ENCODE assay signal across 15 cellular contexts in the genomic region with DNA sequence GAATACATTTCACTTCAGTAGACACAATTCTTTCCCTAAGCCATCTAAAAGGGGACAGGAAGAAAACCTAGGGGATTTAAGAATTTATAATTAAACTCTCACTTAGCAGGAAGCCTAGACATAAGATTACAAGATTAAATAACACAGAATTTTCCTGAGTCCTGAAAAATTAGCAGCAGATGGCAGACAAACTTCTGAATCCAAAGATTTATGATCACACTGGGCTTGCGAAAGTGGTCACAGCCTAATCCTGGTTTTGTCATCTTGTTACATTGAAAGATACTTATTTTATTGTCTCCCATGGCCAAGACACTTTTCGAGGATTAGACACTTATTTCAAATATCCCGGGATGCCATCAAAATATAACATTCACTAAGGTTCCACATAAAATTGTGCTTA. TPM values are rescaled to one million over a fixed set of nuclear protein-coding genes. Genes with fewer than 3 reads are reported as not detected.
DNase-seq lines count a peak whose midpoint lies in the region; ATAC-seq and TF ChIP-seq lines count a peak whose summit lies in the region.
"Had no signal": no experiment of that assay in that cellular context is flagged by ENCODE, and none has a peak within 500 bp of the region (broad histone marks: within the 10 kb centered on the region; RNA-seq: fewer than 3 reads in every experiment).

No MANE protein-coding gene starts in this region.

- H3K36me3 Mint-ChIP-seq in Caco-2 (ENCODE audit: insufficient read depth, unreplicated experiment) (peaks cover 46% of the 10 kb centered on the region), neural crest cell (ENCODE audit: low read depth) (peaks cover 12% of the 10 kb centered on the region), mesothelial cell of epicardium (peaks cover 3% of the 10 kb centered on the region)
- H3K36me3 Mint-ChIP-seq in central memory CD8-positive, alpha-beta T cell (ENCODE audit: insufficient read depth), result peaks cover 21% of the 10 kb centered on the region

- 80% methylated on average over 3 of the region's 3 CpGs for WGBS in esophagus muscularis mucosa

- DNase-seq in Caco-2 (no peak), NB4 (ENCODE audit: low read depth) (no peak), neural crest cell (ENCODE audit: low read depth, low spot score) (no peak), esophagus muscularis mucosa (ENCODE audit: extremely low spot score) (no peak), mesothelial cell of epicardium (ENCODE audit: low spot score in 2 of 2, unreplicated experiment in 2 of 2) (no peak), germinal center (ENCODE audit: low spot score) (no peak)
- no peak for DNase-seq in central memory CD8-positive, alpha-beta T cell (ENCODE audit: low spot score in 2 of 2)
- DNase-seq: adrenal gland; immature natural killer cell; midbrain; NCI-H187; NCI-H510A treated with DMSO at 0.1 percent for 48 hours; stimulated activated naive CD4-positive, alpha-beta T cell had no signal

- H3K27ac Mint-ChIP-seq in Caco-2 (ENCODE audit: unreplicated experiment) (peak overlapping the region; percentile 66), neural crest cell (ENCODE audit: unreplicated experiment) (no peak overlapping the region), mesothelial cell of epicardium (no peak overlapping the region)
- peak overlapping the region; percentile 17 for H3K27ac Mint-ChIP-seq in central memory CD8-positive, alpha-beta T cell (ENCODE audit: low read depth)

- H3K4me3 ChIP-seq in Caco-2 (ENCODE audit: low read depth, low read length), result no peak overlapping the region
- H3K4me3 ChIP-seq in NB4 (ENCODE audit: low read depth, low read length), result peak overlapping the region; percentile 79
- H3K4me3 ChIP-seq in esophagus muscularis mucosa, result no peak overlapping the region
- H3K4me3 ChIP-seq: adrenal gland had no signal

- ATAC-seq in central memory CD8-positive, alpha-beta T cell (replicated peaks; ENCODE audit: extremely low read depth, poor library complexity, severe bottlenecking), result no peak
- ATAC-seq in HG03457 (IDR thresholded peaks at IDR 0.05; ENCODE audit: unreplicated experiment), result no peak

- TF ChIP-seq POLR2A in NB4 (IDR thresholded peaks at IDR 0.05; ENCODE audit: extremely low read depth, insufficient read length), result no peak
- no peak for TF ChIP-seq POLR2A in esophagus muscularis mucosa (IDR thresholded peaks at IDR 0.05; ENCODE audit: low read depth)

- H3K4me1 Mint-ChIP-seq in Caco-2 (ENCODE audit: low read depth, unreplicated experiment) (peaks cover 42% of the 10 kb centered on the region), neural crest cell (peaks cover 51% of the 10 kb centered on the region), mesothelial cell of epicardium (peaks cover 31% of the 10 kb centered on the region)
- H3K4me1 Mint-ChIP-seq in central memory CD8-positive, alpha-beta T cell, result peaks cover 65% of the 10 kb centered on the region

- H3K27ac ChIP-seq in esophagus muscularis mucosa (replicated peaks in 1 of 4), result no peak overlapping the region
- H3K27ac ChIP-seq: adrenal gland, parathyroid adenoma had no signal

- H3K36me3 ChIP-seq in Caco-2 (ENCODE audit: control insufficient read depth, insufficient read depth, low read length) (no peaks in the 10 kb centered on the region), esophagus muscularis mucosa (peaks cover 0 to 43% (median 28%) of the 10 kb centered on the region in 4 donors)

- H3K9me3 Mint-ChIP-seq in Caco-2 (ENCODE audit: unreplicated experiment) (no peaks in the 10 kb centered on the region), neural crest cell (no peaks in the 10 kb centered on the region), mesothelial cell of epicardium (no peaks in the 10 kb centered on the region)
- no peaks in the 10 kb centered on the region for H3K9me3 Mint-ChIP-seq in central memory CD8-positive, alpha-beta T cell
- H3K9me3 Mint-ChIP-seq: immature natural killer cell had no signal

- POLR2A ChIA-PET in Caco-2 (lab: Charles Lee), result no interaction called here

- H3K4me3 Mint-ChIP-seq in Caco-2 (ENCODE audit: unreplicated experiment), result peak overlapping the region; percentile 42
- no peak overlapping the region for H3K4me3 Mint-ChIP-seq in central memory CD8-positive, alpha-beta T cell
- H3K4me3 Mint-ChIP-seq in neural crest cell, result peak overlapping the region; percentile 54
- H3K4me3 Mint-ChIP-seq in mesothelial cell of epicardium, result no peak overlapping the region

- no TSS peak for BruUV-seq in Caco-2 (replicated peaks; lab: Mats Ljungman, UMichigan)

- no peak for TF ChIP-seq EP300 in esophagus muscularis mucosa (IDR thresholded peaks at IDR 0.05)

- CTCF ChIA-PET in Caco-2 (lab: Charles Lee), result no interaction called here

- no peaks in the 10 kb centered on the region for H3K9me3 ChIP-seq in Caco-2
- no peaks in the 10 kb centered on the region for H3K9me3 ChIP-seq in esophagus muscularis mucosa
- H3K9me3 ChIP-seq: adrenal gland had no signal

- H3K27me3 Mint-ChIP-seq in Caco-2 (ENCODE audit: insufficient read depth, unreplicated experiment), result no peaks in the 10 kb centered on the region
- no peaks in the 10 kb centered on the region for H3K27me3 Mint-ChIP-seq in central memory CD8-positive, alpha-beta T cell
- H3K27me3 Mint-ChIP-seq in neural crest cell (ENCODE audit: low read depth), result no peaks in the 10 kb centered on the region
- H3K27me3 Mint-ChIP-seq in mesothelial cell of epicardium (ENCODE audit: low read depth), result no peaks in the 10 kb centered on the region

- H3K4me1 ChIP-seq in Caco-2 (peaks cover 24% of the 10 kb centered on the region), esophagus muscularis mucosa (peaks cover 19 to 30% (median 28%) of the 10 kb centered on the region in 4 donors)

- H3K27me3 ChIP-seq in Caco-2 (replicated peaks; ENCODE audit: control insufficient read depth, insufficient read depth, low read length) (no peaks in the 10 kb centered on the region), esophagus muscularis mucosa (no peaks in the 10 kb centered on the region)
- H3K27me3 ChIP-seq: adrenal gland had no signal

- TF ChIP-seq CTCF in Caco-2 (IDR thresholded peaks at IDR 0.05; ENCODE audit: insufficient read depth in 1 of 2, low read depth in 1 of 2, low read length in 1 of 2, severe bottlenecking in 1 of 2, unreplicated experiment in 1 of 2) (no peak), NB4 (IDR thresholded peaks at IDR 0.05; ENCODE audit: low read depth, low read length) (no peak), neural crest cell (conservative IDR thresholded peaks at IDR 0.05) (no peak), esophagus muscularis mucosa (IDR thresholded peaks at IDR 0.05) (no peak), mesothelial cell of epicardium (IDR thresholded peaks at IDR 0.05; ENCODE audit: unreplicated experiment) (no peak)

- intact Hi-C loops in Caco-2 (cut with micrococcal nuclease; ENCODE audit: unreplicated experiment), result no loop called here
- intact Hi-C loops in esophagus muscularis mucosa (cut with DNase I), result no loop called here

RNA-seq across cellular contexts. Expression of gene ERLIN1, which starts 2.9 kb away (rescaled TPM):
- 54.4 and 59.0 TPM in 2 replicates for total RNA-seq in Caco-2 (2022)
- total RNA-seq in neural crest cell, result 35.8 and 36.6 TPM in 2 replicates
- 10 to 100 TPM in 3 of 4 donors, 1 to 10 TPM in 1; 8.3 to 14.4 (median 13.6) TPM for total RNA-seq in esophagus muscularis mucosa
- 29.0 to 32.5 TPM (median 29.5 TPM) in 3 replicates for total RNA-seq in mesothelial cell of epicardium

RNA-seq across cellular contexts. Expression of gene CHUK, which starts 46.5 kb away (rescaled TPM):
- total RNA-seq in Caco-2 (2022), result 28.2 and 28.6 TPM in 2 replicates
- total RNA-seq in neural crest cell, result 21.4 and 24.4 TPM in 2 replicates
- total RNA-seq in esophagus muscularis mucosa, result 10 to 100 TPM; 16.8 to 25.7 (median 23.8) TPM
- 18.5 to 20.1 TPM (median 19.0 TPM) in 3 replicates for total RNA-seq in mesothelial cell of epicardium

Comparison
In these comparisons a context has a peak if more than half of its experiments do, and no peak if none do; other contexts are left out.
1. H3K27ac Mint-ChIP-seq: peak in Caco-2 (single experiment) and central memory CD8-positive, alpha-beta T cell (single experiment); none in neural crest cell (single experiment) and mesothelial cell of epicardium (single experiment).
2. H3K4me3 Mint-ChIP-seq: peak in Caco-2 (single experiment) and neural crest cell (single experiment); none in central memory CD8-positive, alpha-beta T cell (single experiment) and mesothelial cell of epicardium (single experiment).